ENCODE assay signal across 14 cellular contexts in the genomic region with DNA sequence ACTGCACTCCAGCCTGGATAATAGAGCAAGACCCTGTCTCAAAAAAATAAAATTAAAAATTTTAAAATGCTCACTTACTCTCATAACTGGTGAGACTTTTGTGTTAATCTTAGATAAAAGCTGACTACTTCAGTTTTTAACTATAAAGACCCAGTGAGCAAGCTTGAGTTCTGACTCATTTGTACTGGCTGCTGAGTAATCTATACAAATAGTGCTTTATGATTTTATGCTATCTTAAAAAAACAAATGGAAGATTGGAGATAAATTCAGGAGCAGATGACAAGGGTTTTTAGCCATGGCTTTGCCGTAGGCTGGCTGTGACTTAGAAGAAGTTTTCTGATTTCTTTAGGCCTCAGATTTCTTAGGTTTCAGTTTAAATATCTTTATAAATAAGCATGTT. TPM values are rescaled to one million over a fixed set of nuclear protein-coding genes. Genes with fewer than 3 reads are reported as not detected.
DNase-seq lines count a peak whose midpoint lies in the region; ATAC-seq, FAIRE-seq and TF ChIP-seq lines count a peak whose summit lies in the region.
"Had no signal": no experiment of that assay in that cellular context is flagged by ENCODE, and none has a peak within 500 bp of the region (broad histone marks: within the 10 kb centered on the region; RNA-seq: fewer than 3 reads in every experiment).

No MANE protein-coding gene starts in this region.

- H3K4me3 ChIP-seq in ACC112 (ENCODE audit: low read depth, low read length) (peak overlapping the region; percentile 28), astrocyte of the cerebellum (ENCODE audit: low read depth, low read length) (no peak overlapping the region), keratinocyte (ENCODE audit: control insufficient read depth in 2 of 3, extremely low read depth in 1 of 3, insufficient read depth in 2 of 3, low read depth in 1 of 3, low read length in 3 of 3) (peak overlapping the region in 1 of 3 experiments; percentile 40)
- H3K4me3 ChIP-seq: ovary, upper lobe of left lung had no signal

- no peaks in the 10 kb centered on the region for H3K27me3 ChIP-seq in ACC112 (ENCODE audit: insufficient read depth, low read length)
- no peaks in the 10 kb centered on the region for H3K27me3 ChIP-seq in keratinocyte (ENCODE audit: control insufficient read depth, extremely low read depth, insufficient read depth, low read length)
- H3K27me3 ChIP-seq: ovary, upper lobe of left lung had no signal

- H3K79me2 ChIP-seq in ACC112 (ENCODE audit: control insufficient read depth, insufficient read depth, low read length, unreplicated experiment) (peaks cover 54% of the 10 kb centered on the region), keratinocyte (ENCODE audit: control insufficient read depth, insufficient read depth, low read length) (peaks cover 32% of the 10 kb centered on the region)

- peak overlapping the region; percentile 74 for H3K4me2 ChIP-seq in keratinocyte (ENCODE audit: control insufficient read depth, extremely low read depth, insufficient read depth, low read depth, low read length)

- H2AFZ ChIP-seq in ACC112 (ENCODE audit: low read length, unreplicated experiment) (no peak overlapping the region), keratinocyte (ENCODE audit: control insufficient read depth, low read length) (no peak overlapping the region)

- peak; percentile 52 for DNase-seq in HS-27A (ENCODE audit: low read depth)
- DNase-seq in astrocyte of the cerebellum (ENCODE audit: low read depth) = peak; percentile 15
- DNase-seq in keratinocyte (ENCODE audit: low read depth, low spot score) = no peak
- no peak for DNase-seq in GM13977 (ENCODE audit: low spot score)
- DNase-seq in NCI-H2107 treated with DMSO at 0.1 percent for 48 hours (lab: John Stamatoyannopoulos, UW; ENCODE audit: unreplicated experiment) = no peak
- no peak for DNase-seq in NCI-H187 treated with DMSO at 0.1 percent for 48 hours (lab: John Stamatoyannopoulos, UW)
- DNase-seq: activated CD4-positive, alpha-beta T cell treated with anti-CD3 and anti-CD28 coated beads for 48 hours; activated naive CD8-positive, alpha-beta T cell treated with anti-CD3 and anti-CD28 coated beads, Interleukin-2, amount 10 ng/mL, durations not matched to agents 7 days and 5 days; C1 segment of cervical spinal cord; ovary; Right ventricle myocardium superior; upper lobe of left lung had no signal

- no peaks in the 10 kb centered on the region for H4K20me1 ChIP-seq in keratinocyte (ENCODE audit: control insufficient read depth, extremely low read depth, insufficient read depth, low read length)

- H3K27ac ChIP-seq in ACC112 (ENCODE audit: low read depth, low read length) = peak overlapping the region; percentile 29
- peak overlapping the region; percentile 40 for H3K27ac ChIP-seq in keratinocyte (ENCODE audit: control insufficient read depth, insufficient read depth, low read length)
- H3K27ac ChIP-seq: ovary, upper lobe of left lung had no signal

- H3K9ac ChIP-seq in keratinocyte (ENCODE audit: control insufficient read depth, extremely low read depth, insufficient read depth, low read length) = no peak overlapping the region

- H3K4me1 ChIP-seq in ACC112 (ENCODE audit: control insufficient read depth, insufficient read depth, low read length, unreplicated experiment) = peaks cover 43% of the 10 kb centered on the region
- H3K4me1 ChIP-seq in keratinocyte (ENCODE audit: control insufficient read depth, extremely low read depth, insufficient read depth, low read length) = peaks cover 19% of the 10 kb centered on the region

- H3K36me3 ChIP-seq in ACC112 (ENCODE audit: insufficient read depth, low read length) = no peaks in the 10 kb centered on the region
- no peaks in the 10 kb centered on the region for H3K36me3 ChIP-seq in keratinocyte (ENCODE audit: control insufficient read depth in 2 of 2, extremely low read depth in 1 of 2, insufficient read depth in 2 of 2, low read length in 2 of 2)
- H3K36me3 ChIP-seq: ovary, upper lobe of left lung had no signal

- TF ChIP-seq CTCF in astrocyte of the cerebellum (IDR thresholded peaks at IDR 0.05; ENCODE audit: low read depth, low read length, missing control alignments) (no peak), keratinocyte (optimal IDR thresholded peaks at IDR 0.05 in 1 of 3, IDR thresholded peaks at IDR 0.05 in 1 of 3, conservative IDR thresholded peaks at IDR 0.05 in 1 of 3; ENCODE audit: extremely low read depth in 1 of 3, insufficient read depth in 2 of 3, low read length in 3 of 3) (no peak), GM13977 (IDR thresholded peaks at IDR 0.05; ENCODE audit: extremely low read depth, insufficient read depth, missing control alignments) (no peak)

- ATAC-seq in HG02610 (IDR thresholded peaks at IDR 0.05; ENCODE audit: unreplicated experiment) = no peak

- peaks cover 3% of the 10 kb centered on the region for H3K9me1 ChIP-seq in keratinocyte (ENCODE audit: control insufficient read depth, extremely low read depth, insufficient read depth, low read length)

- dilution Hi-C loops in keratinocyte (cut with MboI; ENCODE audit: extremely low pct_ligation_motif_present, low sequenced_read_pairs) = no loop called here

- in situ Hi-C loops in astrocyte of the cerebellum (cut with HindIII; ENCODE audit: low sequenced_read_pairs) = no loop called here
- in situ Hi-C loops in GM13977 (cut with MboI; ENCODE audit: low pct_unique_long_range_greater_than_20kb, low sequenced_read_pairs, unreplicated experiment) = no loop called here

- H3K9me3 ChIP-seq in keratinocyte (ENCODE audit: control insufficient read depth, low read depth, low read length) = no peaks in the 10 kb centered on the region
- H3K9me3 ChIP-seq: ovary, upper lobe of left lung had no signal

- no peak for FAIRE-seq in keratinocyte (lab: Jason Lieb, UNC)

RNA-seq across cellular contexts. Expression of a gene that starts 30.5 kb away (rescaled TPM):
- polyA plus RNA-seq in keratinocyte = 11.2 to 15.9 TPM (median 13.7 TPM) in 3 replicates
- 2.8 TPM for polyA plus RNA-seq in keratinocyte (2011; ENCODE audit: low read depth)
- 5.3 and 8.8 TPM in 2 replicates for polyA plus RNA-seq in keratinocyte (2011; cell fraction: cytosol; rRNA removed)
- polyA plus RNA-seq in keratinocyte (2011; cell fraction: nucleus; rRNA removed) = 15.7 and 15.8 TPM in 2 replicates
- polyA plus RNA-seq in keratinocyte (2012; ENCODE audit: low replicate concordance) = 4.2 and 6.7 TPM in 2 replicates
- polyA minus RNA-seq in keratinocyte = 16.2 to 32.1 TPM (median 19.4 TPM) in 3 replicates
- polyA minus RNA-seq in keratinocyte (2011; cell fraction: cytosol; rRNA and poly(A)+ RNA removed) = 35.5 TPM
- 16.6 and 31.2 TPM in 2 replicates for polyA minus RNA-seq in keratinocyte (2011; cell fraction: nucleus; rRNA and poly(A)+ RNA removed)

Comparison
In these comparisons a context has a peak if more than half of its experiments do, and no peak if none do; other contexts are left out.
1. DNase-seq: peak in HS-27A (single experiment) and astrocyte of the cerebellum (single experiment); none in keratinocyte (single experiment), GM13977 (single experiment), NCI-H2107 treated with DMSO at 0.1 percent for 48 hours (single experiment) and NCI-H187 treated with DMSO at 0.1 percent for 48 hours (single experiment).